8 cellular contexts compared by ENCODE assay signal in genomic region chr4:122584517-122584916, GRCh38. TPM values are rescaled to one million over a fixed set of nuclear protein-coding genes. Genes with fewer than 3 reads are reported as not detected.
DNase-seq lines count a peak whose midpoint lies in the region; TF ChIP-seq lines count a peak whose summit lies in the region.

No MANE protein-coding gene starts in this region.

- TF ChIP-seq CTCF in BJ (IDR thresholded peaks at IDR 0.05; ENCODE audit: insufficient read depth, low read depth, low read length), result no peak

- no peaks in the 10 kb centered on the region for H3K27me3 ChIP-seq in BJ (ENCODE audit: control insufficient read depth, insufficient read depth, low read length)

- CTCF ChIA-PET in BJ (lab: Yijun Ruan, JAX), result interaction anchor here (1.2 to 1.9 kb wide), 4 partner anchors 9 to 279 kb away, joined by 3 to 5 read pairs (median 4); no protein-coding TSS in a partner anchor

- no peaks in the 10 kb centered on the region for H3K36me3 ChIP-seq in BJ (ENCODE audit: control insufficient read depth, insufficient read depth, low read length)

- peak; percentile 66 for DNase-seq in BJ (ENCODE audit: low read depth)
- peak; percentile 39 for DNase-seq in H4 (ENCODE audit: low spot score)
- peak; percentile 17 for DNase-seq in SIG-M5 (lab: John Stamatoyannopoulos, UW)
- DNase-seq in globus pallidus (ENCODE audit: low spot score), result peak; percentile 90
- DNase-seq in occipital lobe (lab: John Stamatoyannopoulos, UW), result no peak
- no peak for DNase-seq in NCI-H1417 treated with DMSO at 0.1 percent for 48 hours (lab: John Stamatoyannopoulos, UW)
- DNase-seq in DMS153 (lab: John Stamatoyannopoulos, UW), result no peak
- no peak for DNase-seq in KBM-7

- no peak overlapping the region for H3K4me3 ChIP-seq in BJ (ENCODE audit: low read depth, low read length)

- POLR2A ChIA-PET in BJ (lab: Charles Lee), result interaction anchor here (0.8 to 1.0 kb wide), 2 partner anchors 11 to 34 kb away, joined by 3 to 4 read pairs; no protein-coding TSS in a partner anchor

- in situ Hi-C loops in KBM-7 (cut with MboI; ENCODE audit: low pct_unique_long_range_greater_than_20kb, low sequenced_read_pairs), result no loop called here

RNA-seq across cellular contexts. Expression of gene IL21, which starts 36.3 kb away (rescaled TPM):
- polyA plus RNA-seq in BJ (2011; rRNA removed), result not detected in 2 replicates
- polyA minus RNA-seq in BJ (2011; rRNA and poly(A)+ RNA removed), result not detected in 2 replicates
- total RNA-seq in H4 (2014; rRNA removed; shearing (Covaris generic)), result not detected in 2 replicates
- not detected for total RNA-seq in occipital lobe

Comparison
In these comparisons a context has a peak if more than half of its experiments do, and no peak if none do; other contexts are left out.
1. DNase-seq: peak in BJ (single experiment), H4 (single experiment), SIG-M5 (single experiment) and globus pallidus (single experiment); none in occipital lobe (single experiment), NCI-H1417 treated with DMSO at 0.1 percent for 48 hours (single experiment), DMS153 (single experiment) and KBM-7 (single experiment).